In the genomic region with DNA sequence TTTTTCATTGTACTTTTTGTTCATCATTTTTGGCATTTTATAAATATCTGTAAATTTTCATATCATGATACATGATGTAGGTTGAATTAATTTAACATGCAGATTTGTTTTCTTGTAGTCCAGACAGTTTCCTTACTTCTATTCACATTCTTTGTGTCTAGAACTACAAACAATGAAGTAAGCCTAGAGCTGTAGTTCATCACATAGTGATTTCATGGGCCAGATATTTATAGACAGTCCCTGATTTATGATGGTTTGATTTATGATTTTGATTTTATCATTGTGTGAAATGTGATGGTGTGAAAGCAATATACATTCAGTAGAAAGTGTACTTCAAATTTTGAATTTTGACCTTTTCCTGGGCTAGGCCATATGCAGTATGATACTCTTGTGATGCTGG, we compare ENCODE assay signal across 16 cellular contexts.
"Had no signal": no experiment of that assay in that cellular context is flagged by ENCODE, and none has a peak within 500 bp of the region (broad histone marks: within the 10 kb centered on the region; RNA-seq: fewer than 3 reads in every experiment).

No MANE protein-coding gene starts in this region.

- H3K27ac Mint-ChIP-seq: activated CD8-positive, alpha-beta memory T cell treated with anti-CD3 and anti-CD28 coated beads, Interleukin-2, amount 10 ng/mL, durations not matched to agents 7 days and 5 days; activated naive CD4-positive, alpha-beta T cell treated with anti-CD3 and anti-CD28 coated beads, Interleukin-2, amount 50 U/mL, for 72 hours; activated T-cell treated with anti-CD3 and anti-CD28 coated beads, Interleukin-2, amount 50 U/mL, for 24 hours; naive thymus-derived CD4-positive, alpha-beta T cell had no signal

- H3K4me1 Mint-ChIP-seq: activated CD8-positive, alpha-beta memory T cell treated with anti-CD3 and anti-CD28 coated beads, Interleukin-2, amount 10 ng/mL, durations not matched to agents 7 days and 5 days; naive thymus-derived CD4-positive, alpha-beta T cell had no signal

- H3K27ac ChIP-seq: foreskin keratinocyte, neutrophil, right atrium auricular region, spleen, transverse colon had no signal

- H3K27me3 ChIP-seq: foreskin keratinocyte, neutrophil, right atrium auricular region, spleen, transverse colon had no signal

- H3K4me3 ChIP-seq: right atrium auricular region, spleen, transverse colon had no signal

- H3K36me3 ChIP-seq: neutrophil, right atrium auricular region, spleen, transverse colon had no signal

- FAIRE-seq: kidney had no signal

- H3K4me1 ChIP-seq: right atrium auricular region, spleen, transverse colon had no signal

- DNase-seq: activated CD4-positive, alpha-beta T cell treated with anti-CD3 and anti-CD28 coated beads, Interleukin-2, amount 50 U/mL, for 4 hours; activated CD4-positive, CD25-positive, alpha-beta regulatory T cell treated with anti-CD3 and anti-CD28 coated beads, Interleukin-2, amount 50 U/mL, for 72 hours; activated CD8-positive, alpha-beta memory T cell treated with anti-CD3 and anti-CD28 coated beads, Interleukin-2, amount 10 ng/mL, durations not matched to agents 7 days and 5 days; activated effector memory CD4-positive, alpha-beta T cell treated with anti-CD3 and anti-CD28 coated beads, Interleukin-2, amount 50 U/mL, for 16 hours; activated T-cell treated with anti-CD3 and anti-CD28 coated beads, Interleukin-2, amount 50 U/mL, for 24 hours; kidney; naive thymus-derived CD4-positive, alpha-beta T cell; spleen; stimulated activated CD4-positive, alpha-beta T cell treated with anti-CD3 and anti-CD28 coated beads, Interleukin-1b, Interleukin-23, amount 100 ng/mL, for 48 hours; stimulated activated naive CD4-positive, alpha-beta T cell; substantia nigra; transverse colon had no signal

- ATAC-seq: activated CD8-positive, alpha-beta memory T cell treated with anti-CD3 and anti-CD28 coated beads, Interleukin-2, amount 10 ng/mL, durations not matched to agents 7 days and 5 days; activated naive CD4-positive, alpha-beta T cell treated with anti-CD3 and anti-CD28 coated beads, Interleukin-2, amount 50 U/mL, for 72 hours; naive thymus-derived CD4-positive, alpha-beta T cell had no signal

- H3K4me3 Mint-ChIP-seq: activated CD8-positive, alpha-beta memory T cell treated with anti-CD3 and anti-CD28 coated beads, Interleukin-2, amount 10 ng/mL, durations not matched to agents 7 days and 5 days; activated T-cell treated with anti-CD3 and anti-CD28 coated beads, Interleukin-2, amount 50 U/mL, for 24 hours; naive thymus-derived CD4-positive, alpha-beta T cell had no signal

- H3K9me3 ChIP-seq: transverse colon had no signal

- H3K27me3 Mint-ChIP-seq: activated T-cell treated with anti-CD3 and anti-CD28 coated beads, Interleukin-2, amount 50 U/mL, for 24 hours had no signal

- H3K36me3 Mint-ChIP-seq: activated CD8-positive, alpha-beta memory T cell treated with anti-CD3 and anti-CD28 coated beads, Interleukin-2, amount 10 ng/mL, durations not matched to agents 7 days and 5 days had no signal
